30 cellular contexts compared by ENCODE assay signal in the genomic region with DNA sequence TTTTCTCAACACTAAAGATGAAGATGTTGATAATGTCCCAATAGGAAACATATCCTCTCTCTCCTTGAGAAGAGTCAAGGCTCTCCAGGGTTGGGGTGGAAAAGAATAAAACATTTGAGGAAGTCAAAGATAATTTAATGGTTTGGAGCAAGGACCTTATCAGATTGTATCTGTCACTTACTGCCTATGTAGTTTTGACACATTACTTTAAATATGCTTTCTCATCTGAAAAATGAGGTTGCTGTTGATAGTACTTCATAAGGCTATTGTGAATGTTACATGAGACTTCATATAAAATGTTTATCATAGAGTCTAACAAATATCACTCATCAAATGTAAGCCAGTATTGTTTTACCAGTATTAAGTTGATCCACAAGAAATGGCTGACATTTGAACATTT. TPM values are rescaled to one million over a fixed set of nuclear protein-coding genes. Genes with fewer than 3 reads are reported as not detected.
"Had no signal": no experiment of that assay in that cellular context is flagged by ENCODE, and none has a peak within 500 bp of the region (broad histone marks: within the 10 kb centered on the region; RNA-seq: fewer than 3 reads in every experiment).

No MANE protein-coding gene starts in this region.

- H3K27ac ChIP-seq: colonic mucosa, epithelial cell of prostate, esophagus squamous epithelium, gastrocnemius medialis, heart right ventricle, left lung, lower lobe of right lung had no signal

- H3K27me3 ChIP-seq: colonic mucosa, esophagus squamous epithelium, gastrocnemius medialis, left lung had no signal

- H3K4me3 ChIP-seq: colonic mucosa, esophagus squamous epithelium, gastrocnemius medialis, heart right ventricle, left lung, lower lobe of right lung had no signal

- H3K9me3 ChIP-seq: colonic mucosa, esophagus squamous epithelium, gastrocnemius medialis, heart right ventricle, left lung, lower lobe of right lung had no signal

- H3K36me3 ChIP-seq: colonic mucosa, esophagus squamous epithelium, gastrocnemius medialis, heart right ventricle, left lung, lower lobe of right lung had no signal

- DNase-seq: colonic mucosa; cortex of kidney; effector CD8-positive, alpha-beta T cell; effector memory CD8-positive, alpha-beta T cell; endodermal cell; erythroblast; esophagus squamous epithelium; foreskin fibroblast; foreskin melanocyte; gastrocnemius medialis; glutamatergic neuron; head of caudate nucleus; heart right ventricle; hippocampal formation; left cardiac atrium; left lung; left ventricle myocardium superior; lower lobe of right lung; mesenchymal stem cell; naive thymus-derived CD4-positive, alpha-beta T cell had no signal

- FAIRE-seq: endometrium, islet of Langerhans, keratinocyte had no signal

- H3K4me1 ChIP-seq: colonic mucosa, esophagus squamous epithelium, gastrocnemius medialis, heart right ventricle, left lung, lower lobe of right lung had no signal

- ATAC-seq: effector memory CD8-positive, alpha-beta T cell; esophagus mucosa; gastrocnemius medialis; heart right ventricle; left cardiac atrium; left lung; left ventricle myocardium superior; lower lobe of right lung; naive thymus-derived CD4-positive, alpha-beta T cell had no signal

RNA-seq across cellular contexts. Expression of gene BAAT, which starts 48.7 kb away (rescaled TPM):
- total RNA-seq: endodermal cell, esophagus squamous epithelium, glomerular endothelial cell, kidney epithelial cell, left ventricle myocardium superior, lower leg skin, lower lobe of right lung, lung microvascular endothelial cell, mesenteric fat pad had no signal
- polyA plus RNA-seq: naive thymus-derived CD4-positive, alpha-beta T cell had no signal
